ENCODE assay signal across 23 cellular contexts in the genomic region with DNA sequence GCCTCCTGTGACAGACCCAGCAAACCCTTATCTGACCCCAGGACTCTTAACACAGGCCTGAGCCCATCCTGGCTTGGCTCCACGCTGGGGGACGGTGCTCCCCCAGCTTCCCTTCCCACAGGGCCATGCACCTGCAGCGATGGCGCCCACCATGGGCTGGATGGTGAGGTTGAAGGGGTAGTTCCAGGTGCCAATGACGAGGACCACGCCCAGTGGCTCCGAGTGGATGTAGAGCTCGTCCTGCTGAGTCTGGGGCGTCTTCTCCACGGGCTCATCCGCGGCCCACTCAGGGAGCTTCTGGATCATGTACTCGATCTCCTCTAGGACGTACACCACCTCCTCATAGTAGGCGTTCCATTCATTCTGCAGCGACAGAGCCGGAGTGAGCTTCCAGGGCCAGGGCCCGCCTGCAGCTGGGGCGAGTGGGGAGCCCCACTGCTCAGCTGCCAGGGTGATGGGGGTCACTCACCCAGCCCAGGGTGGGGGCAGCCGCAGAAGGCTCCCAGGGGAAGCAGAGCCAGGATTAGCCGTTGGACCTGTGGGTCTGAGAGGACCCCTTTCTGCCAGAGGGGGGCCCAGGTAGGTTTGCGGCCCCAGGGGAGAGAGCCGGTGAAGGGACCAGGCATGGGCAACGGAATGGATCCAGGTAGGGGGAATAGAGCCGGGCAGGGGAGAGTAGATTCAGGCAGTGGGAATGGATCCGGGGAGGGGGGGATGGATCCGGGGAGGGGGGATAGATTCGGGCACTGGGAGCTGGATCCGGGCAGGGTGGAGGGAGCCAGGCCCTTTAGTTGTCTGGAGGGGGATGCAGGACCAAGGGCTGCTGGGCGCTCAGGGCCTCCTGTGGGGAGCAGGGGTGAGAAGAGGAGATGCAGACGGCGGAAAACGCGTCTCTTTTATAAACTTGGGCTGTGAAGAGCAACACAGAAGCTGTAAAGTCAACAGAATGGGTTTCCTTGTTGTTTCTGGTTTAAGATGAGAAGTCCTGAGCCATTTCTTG. TPM values are rescaled to one million over a fixed set of nuclear protein-coding genes. Genes with fewer than 3 reads are reported as not detected.
A peak's percentile ranks its signal among the peaks of the same experiment; 100 is the strongest.
DNase-seq lines count a peak whose midpoint lies in the region; ATAC-seq and TF ChIP-seq lines count a peak whose summit lies in the region.
"Had no signal": no experiment of that assay in that cellular context is flagged by ENCODE, and none has a peak within 500 bp of the region (broad histone marks: within the 10 kb centered on the region; RNA-seq: fewer than 3 reads in every experiment).

No MANE protein-coding gene starts in this region.

- no peaks in the 10 kb centered on the region for H3K4me1 Mint-ChIP-seq in stimulated activated naive CD8-positive, alpha-beta T cell treated with anti-CD3 and anti-CD28 coated beads, Interleukin-15, Interleukin-2, amounts not matched to agents 100 ng/mL and 50 ng/mL, for 24 hours (ENCODE audit: low read depth)
- no peaks in the 10 kb centered on the region for H3K4me1 Mint-ChIP-seq in central memory CD8-positive, alpha-beta T cell
- H3K4me1 Mint-ChIP-seq in nephron progenitor cell = peaks cover 9% of the 10 kb centered on the region

- no peaks in the 10 kb centered on the region for H3K9me3 Mint-ChIP-seq in stimulated activated naive CD8-positive, alpha-beta T cell treated with anti-CD3 and anti-CD28 coated beads, Interleukin-15, Interleukin-2, amounts not matched to agents 100 ng/mL and 50 ng/mL, for 24 hours
- no peaks in the 10 kb centered on the region for H3K9me3 Mint-ChIP-seq in central memory CD8-positive, alpha-beta T cell
- H3K9me3 Mint-ChIP-seq in nephron progenitor cell = no peaks in the 10 kb centered on the region
- H3K9me3 Mint-ChIP-seq: activated CD8-positive, alpha-beta T cell treated with anti-CD3 and anti-CD28 coated beads for 36 hours; CD4-positive, alpha-beta memory T cell had no signal

- 98% methylated on average over 34 of the region's 34 CpGs for WGBS in prostate gland

- ATAC-seq in stimulated activated naive CD8-positive, alpha-beta T cell treated with anti-CD3 and anti-CD28 coated beads, Interleukin-15, Interleukin-2, amounts not matched to agents 100 U/mL and 50 U/mL, for 24 hours = no peak
- ATAC-seq in central memory CD8-positive, alpha-beta T cell (replicated peaks; ENCODE audit: extremely low read depth, poor library complexity, severe bottlenecking) = no peak
- ATAC-seq in HG03565 (IDR thresholded peaks at IDR 0.05; ENCODE audit: unreplicated experiment) = no peak
- ATAC-seq: PC-3, right lobe of liver had no signal

- no peak for DNase-seq in stimulated activated naive CD8-positive, alpha-beta T cell treated with anti-CD3 and anti-CD28 coated beads, Interleukin-15, Interleukin-2, amounts not matched to agents 100 U/mL and 50 U/mL, for 24 hours
- DNase-seq in central memory CD8-positive, alpha-beta T cell (ENCODE audit: low spot score in 2 of 2) = no peak
- DNase-seq in nephron progenitor cell (no peak), prostate gland (ENCODE audit: low spot score) (no peak), NCI-H510A (lab: John Stamatoyannopoulos, UW) (no peak)
- DNase-seq: activated CD8-positive, alpha-beta T cell treated with anti-CD3 and anti-CD28 coated beads for 36 hours; activated T-cell treated with anti-CD3 and anti-CD28 coated beads, Interleukin-2, amount 50 U/mL, for 1 hour; brain microvascular endothelial cell; cortex of kidney; left colon; MV-4-11; NCI-H187; NCI-H226; occipital lobe; PC-3; right lobe of liver; stimulated activated CD4-positive, alpha-beta T cell treated with anti-CD3 and anti-CD28 coated beads, Interleukin-15, amount 100 ng/mL, for 24 hours had no signal

- no peaks in the 10 kb centered on the region for H3K27me3 ChIP-seq in prostate gland (replicated peaks; ENCODE audit: insufficient read depth)
- H3K27me3 ChIP-seq: brain microvascular endothelial cell, right lobe of liver had no signal

- TF ChIP-seq CTCF in nephron progenitor cell (IDR thresholded peaks at IDR 0.05) (no peak), prostate gland (IDR thresholded peaks at IDR 0.05) (no peak)

- intact Hi-C loops in prostate gland (cut with DNase I) = no loop called here

- H3K27me3 Mint-ChIP-seq in stimulated activated naive CD8-positive, alpha-beta T cell treated with anti-CD3 and anti-CD28 coated beads, Interleukin-15, Interleukin-2, amounts not matched to agents 100 ng/mL and 50 ng/mL, for 24 hours = peaks cover 7% of the 10 kb centered on the region
- peaks cover 9% of the 10 kb centered on the region for H3K27me3 Mint-ChIP-seq in central memory CD8-positive, alpha-beta T cell
- H3K27me3 Mint-ChIP-seq in nephron progenitor cell (ENCODE audit: low read depth, poor library complexity) = peaks cover 30% of the 10 kb centered on the region
- H3K27me3 Mint-ChIP-seq: activated CD8-positive, alpha-beta T cell treated with anti-CD3 and anti-CD28 coated beads for 36 hours; CD4-positive, alpha-beta memory T cell had no signal

- H3K27ac ChIP-seq in prostate gland = no peak overlapping the region
- H3K27ac ChIP-seq: brain microvascular endothelial cell, right lobe of liver had no signal

- H3K36me3 ChIP-seq in prostate gland = no peaks in the 10 kb centered on the region
- H3K36me3 ChIP-seq: brain microvascular endothelial cell, HAP-1, right lobe of liver had no signal

- no peaks in the 10 kb centered on the region for H3K9me3 ChIP-seq in prostate gland
- H3K9me3 ChIP-seq: HAP-1, right lobe of liver had no signal

- H3K4me3 Mint-ChIP-seq in stimulated activated naive CD8-positive, alpha-beta T cell treated with anti-CD3 and anti-CD28 coated beads, Interleukin-15, Interleukin-2, amounts not matched to agents 100 ng/mL and 50 ng/mL, for 24 hours = peak overlapping the region; percentile 30
- H3K4me3 Mint-ChIP-seq in central memory CD8-positive, alpha-beta T cell = peak overlapping the region; percentile 76
- peak overlapping the region; percentile 81 for H3K4me3 Mint-ChIP-seq in nephron progenitor cell

- TF ChIP-seq POLR2A in prostate gland (IDR thresholded peaks at IDR 0.05) = no peak

- H3K27ac Mint-ChIP-seq in stimulated activated naive CD8-positive, alpha-beta T cell treated with anti-CD3 and anti-CD28 coated beads, Interleukin-15, Interleukin-2, amounts not matched to agents 100 ng/mL and 50 ng/mL, for 24 hours = no peak overlapping the region
- H3K27ac Mint-ChIP-seq in central memory CD8-positive, alpha-beta T cell (ENCODE audit: low read depth) = no peak overlapping the region
- no peak overlapping the region for H3K27ac Mint-ChIP-seq in nephron progenitor cell

- no peak overlapping the region for H3K4me3 ChIP-seq in prostate gland

- H3K4me1 ChIP-seq in prostate gland (replicated peaks) = peaks cover 10% of the 10 kb centered on the region

- no peaks in the 10 kb centered on the region for H3K36me3 Mint-ChIP-seq in stimulated activated naive CD8-positive, alpha-beta T cell treated with anti-CD3 and anti-CD28 coated beads, Interleukin-15, Interleukin-2, amounts not matched to agents 100 ng/mL and 50 ng/mL, for 24 hours (ENCODE audit: low read depth)
- peaks cover 1% of the 10 kb centered on the region for H3K36me3 Mint-ChIP-seq in central memory CD8-positive, alpha-beta T cell (ENCODE audit: insufficient read depth)
- no peaks in the 10 kb centered on the region for H3K36me3 Mint-ChIP-seq in nephron progenitor cell (ENCODE audit: low read depth)
- H3K36me3 Mint-ChIP-seq: CD4-positive, alpha-beta memory T cell had no signal

RNA-seq across cellular contexts. Expression of gene ALDH3A1, which starts 4.7 kb away (rescaled TPM):
- total RNA-seq in prostate gland = 10 to 100 TPM in 1 of 2 donors, 1 to 10 TPM in 1; 2.1 to 12.8 TPM
- total RNA-seq: CD4-positive, alpha-beta memory T cell; GM12878 had no signal

RNA-seq across cellular contexts. Expression of gene SLC47A2, which starts 27.0 kb away (rescaled TPM):
- not detected for total RNA-seq in prostate gland
- total RNA-seq: activated CD8-positive, alpha-beta T cell treated with anti-CD3 and anti-CD28 coated beads for 36 hours; CD4-positive, alpha-beta memory T cell; GM12878; PC-3; right lobe of liver; SK-MEL-5 had no signal

Comparison
In these comparisons a context has a peak if more than half of its experiments do, and no peak if none do; other contexts are left out.
1. H3K4me3 Mint-ChIP-seq: peak in every context shown above with its lines; median percentile 81 in nephron progenitor cell; 76 in central memory CD8-positive, alpha-beta T cell; 30 in stimulated activated naive CD8-positive, alpha-beta T cell treated with anti-CD3 and anti-CD28 coated beads, Interleukin-15, Interleukin-2, amounts not matched to agents 100 ng/mL and 50 ng/mL, for 24 hours.